In the genomic region with DNA sequence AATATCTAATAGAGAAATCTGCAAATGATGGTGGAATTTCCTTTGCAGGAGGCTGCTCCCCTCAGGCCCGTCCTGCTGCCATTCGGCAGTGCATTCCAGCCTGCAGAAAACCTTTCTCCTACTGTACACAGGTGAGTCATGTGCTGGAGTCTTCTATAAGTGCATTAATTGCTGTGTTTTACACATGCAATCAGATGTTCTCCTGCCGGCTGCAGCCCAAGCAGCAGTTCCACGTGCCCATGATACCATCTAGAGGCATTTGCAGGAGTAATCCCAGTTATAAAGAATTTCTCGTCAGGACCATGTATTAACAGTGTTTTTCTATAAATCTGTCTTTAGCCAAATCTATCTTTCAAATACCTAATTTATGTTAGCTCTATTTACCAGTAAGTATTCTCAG, we compare ENCODE assay signal across 12 cellular contexts.
A peak's percentile ranks its signal among the peaks of the same experiment; 100 is the strongest.
DNase-seq lines count a peak whose midpoint lies in the region; ATAC-seq, FAIRE-seq and TF ChIP-seq lines count a peak whose summit lies in the region.
"Had no signal": no experiment of that assay in that cellular context is flagged by ENCODE, and none has a peak within 500 bp of the region (broad histone marks: within the 10 kb centered on the region; RNA-seq: fewer than 3 reads in every experiment).

No MANE protein-coding gene starts in this region.

- no peaks in the 10 kb centered on the region for H3K9me2 ChIP-seq in PC-3 (replicated peaks; ENCODE audit: low read length)

- 37 to 43% methylated on average over 4 to 5 of the region's 5 CpGs for WGBS in gastroesophageal sphincter (ENCODE audit: low coverage in 1 of 2), 2 donors

- H3K27ac ChIP-seq in PC-3 (ENCODE audit: low read length), result no peak overlapping the region
- no peak overlapping the region for H3K27ac ChIP-seq in gastroesophageal sphincter
- H3K27ac ChIP-seq: upper lobe of left lung had no signal

- H3K36me3 Mint-ChIP-seq in activated naive CD8-positive, alpha-beta T cell treated with anti-CD3 and anti-CD28 coated beads, Interleukin-2, amount 50 U/mL, for 24 hours (ENCODE audit: low read depth), result no peaks in the 10 kb centered on the region
- H3K36me3 Mint-ChIP-seq: activated naive CD8-positive, alpha-beta T cell treated with anti-CD3 and anti-CD28 coated beads, Interleukin-2, amount 10 ng/mL, durations not matched to agents 7 days and 5 days had no signal

- CTCF ChIA-PET in PC-3 (lab: Charles Lee), result no interaction called here

- H3K9me3 ChIP-seq in PC-3 (ENCODE audit: low read length) (no peaks in the 10 kb centered on the region), gastroesophageal sphincter (no peaks in the 10 kb centered on the region)
- H3K9me3 ChIP-seq: upper lobe of left lung had no signal

- TF ChIP-seq CTCF in PC-3 (conservative IDR thresholded peaks at IDR 0.05; ENCODE audit: low read depth, low read length) (peak; percentile 67), kidney epithelial cell (IDR thresholded peaks at IDR 0.05; ENCODE audit: insufficient read depth, low read length, poor library complexity, severe bottlenecking) (peak; percentile 27), gastroesophageal sphincter (IDR thresholded peaks at IDR 0.05) (peak in 2 of 4 experiments; percentile 7 to 45)

- H3K27me3 Mint-ChIP-seq in activated naive CD8-positive, alpha-beta T cell treated with anti-CD3 and anti-CD28 coated beads, Interleukin-2, amount 50 U/mL, for 24 hours, result no peaks in the 10 kb centered on the region
- H3K27me3 Mint-ChIP-seq: activated naive CD8-positive, alpha-beta T cell treated with anti-CD3 and anti-CD28 coated beads, Interleukin-2, amount 10 ng/mL, durations not matched to agents 7 days and 5 days had no signal

- TF ChIP-seq POLR2A in gastroesophageal sphincter (IDR thresholded peaks at IDR 0.05), result no peak

- no peaks in the 10 kb centered on the region for H3K9me3 Mint-ChIP-seq in activated naive CD8-positive, alpha-beta T cell treated with anti-CD3 and anti-CD28 coated beads, Interleukin-2, amount 50 U/mL, for 24 hours
- H3K9me3 Mint-ChIP-seq: activated naive CD8-positive, alpha-beta T cell treated with anti-CD3 and anti-CD28 coated beads, Interleukin-2, amount 10 ng/mL, durations not matched to agents 7 days and 5 days had no signal

- no peak for FAIRE-seq in HTR-8/SVneo (lab: Jason Lieb, UNC)

- H4K20me1 ChIP-seq in PC-3 (ENCODE audit: low read length), result no peaks in the 10 kb centered on the region

- H3F3A ChIP-seq in PC-3 (ENCODE audit: low read length, unreplicated experiment), result no peaks in the 10 kb centered on the region

- H3K4me3 Mint-ChIP-seq in activated naive CD8-positive, alpha-beta T cell treated with anti-CD3 and anti-CD28 coated beads, Interleukin-2, amount 50 U/mL, for 24 hours, result no peak overlapping the region
- H3K4me3 Mint-ChIP-seq: activated naive CD8-positive, alpha-beta T cell treated with anti-CD3 and anti-CD28 coated beads, Interleukin-2, amount 10 ng/mL, durations not matched to agents 7 days and 5 days had no signal

- no peaks in the 10 kb centered on the region for H3K4me1 Mint-ChIP-seq in activated naive CD8-positive, alpha-beta T cell treated with anti-CD3 and anti-CD28 coated beads, Interleukin-2, amount 50 U/mL, for 24 hours
- H3K4me1 Mint-ChIP-seq: activated naive CD8-positive, alpha-beta T cell treated with anti-CD3 and anti-CD28 coated beads, Interleukin-2, amount 10 ng/mL, durations not matched to agents 7 days and 5 days had no signal

- intact Hi-C loops in PC-3 (cut with micrococcal nuclease), result loop anchor here (5.0 to 10.0 kb wide), 3 partner anchors 192 to 1235 kb away; no protein-coding TSS in a partner anchor

- H3K4me3 ChIP-seq in PC-3 (ENCODE audit: low read length), result no peak overlapping the region
- H3K4me3 ChIP-seq in kidney epithelial cell (ENCODE audit: low read depth, low read length), result no peak overlapping the region
- H3K4me3 ChIP-seq in gastroesophageal sphincter, result no peak overlapping the region
- H3K4me3 ChIP-seq: upper lobe of left lung had no signal

- H2AFZ ChIP-seq in PC-3 (ENCODE audit: low read length), result no peak overlapping the region

- H3K4me1 ChIP-seq in PC-3 (ENCODE audit: insufficient read depth, low read length) (no peaks in the 10 kb centered on the region), gastroesophageal sphincter (no peaks in the 10 kb centered on the region)
- H3K4me1 ChIP-seq: upper lobe of left lung had no signal

- BruUV-seq in PC-3 (replicated peaks; lab: Mats Ljungman, UMichigan), result no TSS peak

- no peaks in the 10 kb centered on the region for H3K79me2 ChIP-seq in PC-3 (ENCODE audit: low read length)

- ATAC-seq in PC-3 (peak; percentile 92), gastroesophageal sphincter (no peak)
- no peak for ATAC-seq in activated naive CD8-positive, alpha-beta T cell treated with anti-CD3 and anti-CD28 coated beads, Interleukin-2, amount 50 U/mL, for 24 hours

- H3K27me3 ChIP-seq in PC-3 (ENCODE audit: low read length) (peaks cover 44% of the 10 kb centered on the region), kidney epithelial cell (ENCODE audit: control insufficient read depth, insufficient read depth, low read length) (no peaks in the 10 kb centered on the region), gastroesophageal sphincter (no peaks in the 10 kb centered on the region)
- H3K27me3 ChIP-seq: upper lobe of left lung had no signal

- DNase-seq in COR-L47 (lab: John Stamatoyannopoulos, UW) (peak; percentile 33), HTR-8/SVneo (ENCODE audit: insufficient read length, low spot score) (peak; percentile 1), PC-3 (peak; percentile 76), kidney epithelial cell (ENCODE audit: low read depth) (peak; percentile 2), superior temporal gyrus (ENCODE audit: extremely low spot score) (no peak), cerebellar cortex (ENCODE audit: low spot score) (no peak)
- DNase-seq in activated naive CD8-positive, alpha-beta T cell treated with anti-CD3 and anti-CD28 coated beads, Interleukin-2, amount 50 U/mL, for 24 hours, result no peak
- DNase-seq: activated naive CD8-positive, alpha-beta T cell treated with anti-CD3 and anti-CD28 coated beads, Interleukin-2, amount 10 ng/mL, durations not matched to agents 7 days and 5 days; NCI-H1436; stimulated activated CD4-positive, alpha-beta T cell treated with anti-CD3 and anti-CD28 coated beads, Interleukin-2, amount 100 ng/mL, for 48 hours had no signal

- no peak overlapping the region for H3K9ac ChIP-seq in PC-3 (ENCODE audit: low read length)

- no peak overlapping the region for H3K4me2 ChIP-seq in PC-3 (ENCODE audit: low read length)

- POLR2A ChIA-PET in PC-3 (lab: Charles Lee; ENCODE audit: unreplicated experiment), result no interaction called here

- no peaks in the 10 kb centered on the region for H3K36me3 ChIP-seq in PC-3 (ENCODE audit: low read depth, low read length)
- no peaks in the 10 kb centered on the region for H3K36me3 ChIP-seq in kidney epithelial cell (ENCODE audit: control insufficient read depth, insufficient read depth, low read length)
- no peaks in the 10 kb centered on the region for H3K36me3 ChIP-seq in gastroesophageal sphincter
- H3K36me3 ChIP-seq: upper lobe of left lung had no signal

- no peak overlapping the region for H3K27ac Mint-ChIP-seq in activated naive CD8-positive, alpha-beta T cell treated with anti-CD3 and anti-CD28 coated beads, Interleukin-2, amount 50 U/mL, for 24 hours
- H3K27ac Mint-ChIP-seq: activated naive CD8-positive, alpha-beta T cell treated with anti-CD3 and anti-CD28 coated beads, Interleukin-2, amount 10 ng/mL, durations not matched to agents 7 days and 5 days had no signal

- TF ChIP-seq EP300 in gastroesophageal sphincter (IDR thresholded peaks at IDR 0.05), result no peak

Comparison
In these comparisons a context has a peak if more than half of its experiments do, and no peak if none do; other contexts are left out.
1. DNase-seq: peak in COR-L47 (single experiment), HTR-8/SVneo (single experiment), PC-3 (single experiment) and kidney epithelial cell (single experiment); none in superior temporal gyrus (single experiment), cerebellar cortex (single experiment) and activated naive CD8-positive, alpha-beta T cell treated with anti-CD3 and anti-CD28 coated beads, Interleukin-2, amount 50 U/mL, for 24 hours (single experiment).